ENCODE assay signal across 14 cellular contexts in the genomic region with DNA sequence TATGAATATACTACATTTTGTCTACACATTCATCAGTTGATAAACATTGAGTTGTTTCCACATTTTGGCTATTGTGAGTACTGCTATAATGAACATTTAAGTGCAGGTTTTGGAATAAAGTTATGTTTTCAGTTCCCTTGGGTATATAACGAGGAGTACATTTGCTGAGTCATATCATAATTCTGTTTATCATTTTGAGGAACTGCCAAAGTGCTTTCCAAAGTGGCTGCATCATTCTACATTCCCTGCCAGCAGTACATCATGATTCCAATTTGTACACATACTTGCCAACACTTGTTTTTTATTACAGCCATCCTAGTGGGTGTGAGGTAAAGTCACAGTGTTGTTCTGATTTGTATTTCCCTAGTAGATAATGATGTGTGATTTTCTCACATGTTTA.
DNase-seq lines count a peak whose midpoint lies in the region; ATAC-seq, FAIRE-seq and TF ChIP-seq lines count a peak whose summit lies in the region.
"Had no signal": no experiment of that assay in that cellular context is flagged by ENCODE, and none has a peak within 500 bp of the region (broad histone marks: within the 10 kb centered on the region; RNA-seq: fewer than 3 reads in every experiment).

No MANE protein-coding gene starts in this region.

- H3K9me3 ChIP-seq in fibroblast of lung (ENCODE audit: control insufficient read depth, insufficient read depth, low read depth, low read length): no peaks in the 10 kb centered on the region

- H3K79me1 ChIP-seq in mesendoderm (ENCODE audit: low read length): no peaks in the 10 kb centered on the region

- H3K4me3 ChIP-seq in fibroblast of lung (replicated peaks in 1 of 4; ENCODE audit: control extremely low read depth in 1 of 4, insufficient read depth in 1 of 4, low read depth in 3 of 4, low read length in 4 of 4) (no peak overlapping the region), mesendoderm (ENCODE audit: low read length) (no peak overlapping the region)
- H3K4me3 ChIP-seq: PC-9 had no signal

- H3K56ac ChIP-seq in mesendoderm (ENCODE audit: low read length): no peak overlapping the region

- H3K27ac ChIP-seq in fibroblast of lung (ENCODE audit: insufficient read depth, low read length): no peak overlapping the region
- no peak overlapping the region for H3K27ac ChIP-seq in mesendoderm (ENCODE audit: low read depth, low read length)
- H3K27ac ChIP-seq: PC-9 had no signal

- no CpG with 5 or more reads among the region's 1 CpG for WGBS in mesendoderm (ENCODE audit: extremely low coverage, insufficient coverage, low lambda C conversion rate)

- FAIRE-seq in GM12891 (lab: Jason Lieb, UNC): peak; percentile 71

- H3K27me3 ChIP-seq in fibroblast of lung (ENCODE audit: control insufficient read depth, insufficient read depth, low read length) (no peaks in the 10 kb centered on the region), mesendoderm (ENCODE audit: insufficient read depth, low read length, poor library complexity) (no peaks in the 10 kb centered on the region)

- TF ChIP-seq CTCF in fibroblast of lung (conservative IDR thresholded peaks at IDR 0.05 in 1 of 2, IDR thresholded peaks at IDR 0.05 in 1 of 2; ENCODE audit: low read depth in 1 of 2, low read length in 2 of 2): no peak

- H2BK15ac ChIP-seq in mesendoderm (replicated peaks; ENCODE audit: low read depth): no peak overlapping the region

- H3K4me1 ChIP-seq in fibroblast of lung (ENCODE audit: control insufficient read depth, extremely low read depth, insufficient read depth, low read length) (no peaks in the 10 kb centered on the region), mesendoderm (ENCODE audit: control insufficient read depth, low read depth, low read length) (no peaks in the 10 kb centered on the region)

- H2BK120ac ChIP-seq in mesendoderm (ENCODE audit: low read depth, low read length): no peak overlapping the region

- H3K79me2 ChIP-seq in fibroblast of lung (ENCODE audit: control insufficient read depth, insufficient read depth, low read length) (no peaks in the 10 kb centered on the region), mesendoderm (ENCODE audit: control insufficient read depth, insufficient read depth, low read length) (no peaks in the 10 kb centered on the region)

- no peak overlapping the region for H4K5ac ChIP-seq in mesendoderm (ENCODE audit: low read length)

- H3K9ac ChIP-seq in fibroblast of lung (ENCODE audit: insufficient read depth, low read length) (no peak overlapping the region), mesendoderm (ENCODE audit: low read length) (no peak overlapping the region)

- no peaks in the 10 kb centered on the region for H3K36me3 ChIP-seq in fibroblast of lung (ENCODE audit: control insufficient read depth, insufficient read depth, low read length)
- no peaks in the 10 kb centered on the region for H3K36me3 ChIP-seq in mesendoderm (ENCODE audit: control insufficient read depth, insufficient read depth, low read length)

- H3K4ac ChIP-seq in mesendoderm (ENCODE audit: low read depth, low read length): no peak overlapping the region

- H4K8ac ChIP-seq in mesendoderm (ENCODE audit: low read depth, low read length): no peak overlapping the region

- H2AK5ac ChIP-seq in mesendoderm (ENCODE audit: low read length): no peak overlapping the region

- no peak overlapping the region for H2BK5ac ChIP-seq in mesendoderm (ENCODE audit: low read length)

- H3K23ac ChIP-seq in mesendoderm (ENCODE audit: low read length): no peak overlapping the region

- ATAC-seq in HG02885 (IDR thresholded peaks at IDR 0.05; ENCODE audit: poor library complexity, unreplicated experiment) (peak; percentile 51), GM21526 (IDR thresholded peaks at IDR 0.05; ENCODE audit: low FRiP score, unreplicated experiment) (no peak)

- TF ChIP-seq POLR2A in GM12891 (IDR thresholded peaks at IDR 0.05; ENCODE audit: low read depth, low read length): no peak

- H2AFZ ChIP-seq in fibroblast of lung (ENCODE audit: low read length): no peak overlapping the region
- H2AFZ ChIP-seq: PC-9 had no signal

- DNase-seq in GM12891 (ENCODE audit: insufficient read length, low spot score) (no peak), NOMO-1 treated with DMSO at 0.1 percent for 48 hours (lab: John Stamatoyannopoulos, UW; ENCODE audit: unreplicated experiment) (peak; percentile 80), fibroblast of lung (ENCODE audit: low read depth in 2 of 2) (peak; percentile 21 to 87), activated gamma-delta T cell treated with Interleukin-2 at 50 U/mL for 16 hours (no peak), NCI-H345 (lab: John Stamatoyannopoulos, UW) (no peak), mesendoderm (no peak)
- DNase-seq: activated CD4-positive, CD25-positive, alpha-beta regulatory T cell; activated naive CD4-positive, alpha-beta T cell; CD4-positive, alpha-beta memory T cell; occipital lobe; PC-9; stimulated activated CD4-positive, alpha-beta T cell treated with anti-CD3 and anti-CD28 coated beads, Interleukin-4, amount 100 ng/mL, for 4 hours had no signal

- no peak overlapping the region for H3K4me2 ChIP-seq in fibroblast of lung (ENCODE audit: extremely low read depth, insufficient read depth, low read length)
- no peak overlapping the region for H3K4me2 ChIP-seq in mesendoderm (ENCODE audit: low read length)
- H3K4me2 ChIP-seq: PC-9 had no signal

- no peaks in the 10 kb centered on the region for H4K20me1 ChIP-seq in fibroblast of lung (ENCODE audit: control insufficient read depth, extremely low read depth, insufficient read depth, low read length)

- no peak overlapping the region for H3K18ac ChIP-seq in mesendoderm (ENCODE audit: low read length)

TF ChIP-seq in GM12891, 5 proteins besides CTCF, POLR2A, EP300 and RAD21:
- TF ChIP-seq PAX5 (IDR thresholded peaks at IDR 0.05; ENCODE audit: insufficient read depth, low read length, severe bottlenecking) (no peak), SPI1 (IDR thresholded peaks at IDR 0.05; ENCODE audit: low read depth, low read length) (peak; percentile 92)
TF ChIP-seq in GM12891: peak in this region for 1.

Comparison
In these comparisons a context has a peak if more than half of its experiments do, and no peak if none do; other contexts are left out.
1. DNase-seq: peak in NOMO-1 treated with DMSO at 0.1 percent for 48 hours (single experiment) and fibroblast of lung (2 of 2); none in GM12891 (single experiment), activated gamma-delta T cell treated with Interleukin-2 at 50 U/mL for 16 hours (single experiment), NCI-H345 (single experiment) and mesendoderm (single experiment).